Comparison of ENCODE assay signal across 8 cellular contexts in the genomic region with DNA sequence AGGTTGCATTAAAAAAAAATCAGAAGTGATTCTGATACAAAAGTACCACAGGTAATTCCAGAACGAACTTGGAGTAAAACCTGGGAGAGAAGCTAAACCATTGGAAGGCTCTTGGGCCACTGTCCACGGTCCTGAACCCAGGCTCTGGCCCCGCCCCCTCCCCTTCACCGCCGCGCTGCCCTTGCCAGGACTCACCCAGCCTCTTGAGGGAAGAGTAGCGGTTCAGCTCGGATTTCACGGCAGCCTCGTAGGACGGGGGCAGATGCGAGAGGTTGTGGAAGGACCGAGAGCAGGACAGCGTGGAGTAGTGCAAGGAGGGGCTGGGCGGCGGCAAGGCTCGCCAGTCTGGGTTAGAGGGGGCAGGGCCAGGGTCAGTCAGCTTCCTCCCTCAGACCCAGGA. TPM values are rescaled to one million over a fixed set of nuclear protein-coding genes. Genes with fewer than 3 reads are reported as not detected.
DNase-seq lines count a peak whose midpoint lies in the region; ATAC-seq and TF ChIP-seq lines count a peak whose summit lies in the region.

No MANE protein-coding gene starts in this region.

- TF ChIP-seq CTCF in H9 (conservative IDR thresholded peaks at IDR 0.05) (0 out of 3 replicates have a peak, but pooled peaks have one; percentile 10), mucosa of descending colon (IDR thresholded peaks at IDR 0.05) (no peak)

- no peak overlapping the region for H2BK15ac ChIP-seq in H9 (ENCODE audit: low read depth, low read length)

- H3K56ac ChIP-seq in H9 (ENCODE audit: insufficient read length, low read depth, low read length): no peak overlapping the region

- peaks cover 16% of the 10 kb centered on the region for H3K23me2 ChIP-seq in H9 (ENCODE audit: insufficient read length, low read depth, low read length, poor library complexity, severe bottlenecking)

- no peak overlapping the region for H3K4me3 ChIP-seq in mucosa of descending colon
- no peak overlapping the region for H3K4me3 ChIP-seq in effector memory CD4-positive, alpha-beta T cell (ENCODE audit: insufficient read depth, low read depth, low read length, poor library complexity, severe bottlenecking)

- no peak overlapping the region for H3K9ac ChIP-seq in H9 (ENCODE audit: extremely low read depth, insufficient read length, low read length)

- in situ Hi-C loops in T47D (cut with HindIII; ENCODE audit: low pct_unique_long_range_greater_than_20kb, low sequenced_read_pairs): no loop called here

- H3K27me3 ChIP-seq in H9 (ENCODE audit: insufficient read depth, low read length): peaks cover 5% of the 10 kb centered on the region; the same call in 1 of the 2 replicates
- peaks cover 58% of the 10 kb centered on the region for H3K27me3 ChIP-seq in effector memory CD4-positive, alpha-beta T cell (replicated peaks; ENCODE audit: control insufficient read depth, insufficient read depth, low read length, poor library complexity, severe bottlenecking)

- no peak overlapping the region for H2AFZ ChIP-seq in H9 (ENCODE audit: low read length)

- H3K4ac ChIP-seq in H9 (ENCODE audit: low read depth, low read length): no peak overlapping the region

- H3K14ac ChIP-seq in H9 (ENCODE audit: insufficient read depth, low read length): no peak overlapping the region

- no peaks in the 10 kb centered on the region for H4K20me1 ChIP-seq in H9 (ENCODE audit: control insufficient read depth, insufficient read depth, insufficient read length)

- H3K4me1 Mint-ChIP-seq in H9: peaks cover 11 to 19% of the 10 kb centered on the region in 2 experiments

- H2BK5ac ChIP-seq in H9 (ENCODE audit: insufficient read length, low read length): no peak overlapping the region

- no peak overlapping the region for H2BK120ac ChIP-seq in H9 (ENCODE audit: low read depth, low read length, poor library complexity, severe bottlenecking)

- H2AK5ac ChIP-seq in H9 (ENCODE audit: insufficient read length, low read length): no peak overlapping the region

- H3K23ac ChIP-seq in H9 (ENCODE audit: insufficient read length, low read depth, low read length): no peak overlapping the region

- H2BK20ac ChIP-seq in H9 (ENCODE audit: low read depth, low read length, poor library complexity, severe bottlenecking): no peak overlapping the region

- no peak overlapping the region for H4K5ac ChIP-seq in H9 (ENCODE audit: insufficient read length, low read depth, low read length)

- peaks cover 54% of the 10 kb centered on the region for H3K27me3 Mint-ChIP-seq in H9 (ENCODE audit: low read depth)

- H3K27ac ChIP-seq in H9 (ENCODE audit: insufficient read length, low read depth, low read length): no peak overlapping the region
- H3K27ac ChIP-seq in effector memory CD4-positive, alpha-beta T cell (ENCODE audit: insufficient read depth, low read length, poor library complexity, severe bottlenecking): no peak overlapping the region

- H3K9me3 Mint-ChIP-seq in H9: peaks cover 0 to 5% of the 10 kb centered on the region in 2 experiments; a peak in 1 of 5 replicates

- no peak overlapping the region for H4K91ac ChIP-seq in H9 (ENCODE audit: insufficient read length, low read depth, low read length)

- H3K4me1 ChIP-seq in H9 (ENCODE audit: insufficient read depth, low read length): 0 out of 2 replicates have a peak, but pooled peaks cover 2% of the 10 kb centered on the region
- peaks cover 6% of the 10 kb centered on the region for H3K4me1 ChIP-seq in mucosa of descending colon (ENCODE audit: low read depth)
- H3K4me1 ChIP-seq in effector memory CD4-positive, alpha-beta T cell (ENCODE audit: control insufficient read depth, insufficient read depth, low read length, poor library complexity, severe bottlenecking): peaks cover 20% of the 10 kb centered on the region

- H3K27ac Mint-ChIP-seq in H9: no peak overlapping the region

- ATAC-seq in mucosa of descending colon: peak; percentile 76
- no peak for ATAC-seq in GM21529 (IDR thresholded peaks at IDR 0.05; ENCODE audit: unreplicated experiment)
- ATAC-seq in GM21717 (IDR thresholded peaks at IDR 0.05; ENCODE audit: unreplicated experiment): no peak

- H3K4me2 ChIP-seq in H9 (ENCODE audit: insufficient read depth, insufficient read length, low read length): no peak overlapping the region

- no peak overlapping the region for H3T11ph ChIP-seq in H9 (ENCODE audit: low read length)

- H3K79me1 ChIP-seq in H9 (ENCODE audit: insufficient read depth, low read depth, low read length, poor library complexity, severe bottlenecking): no peaks in the 10 kb centered on the region

- no CpG with 5 or more reads among the region's 17 CpGs for WGBS in H9 (ENCODE audit: extremely low coverage, insufficient read length, low lambda C conversion rate)

- H4K8ac ChIP-seq in H9 (replicated peaks; ENCODE audit: insufficient read length, low read depth, low read length): no peak overlapping the region

- intact Hi-C loops in mucosa of descending colon (cut with DNase I, micrococcal nuclease): no loop called here

- DNase-seq in H9: peak; percentile 88
- DNase-seq in NCI-H2196 (lab: John Stamatoyannopoulos, UW; ENCODE audit: unreplicated experiment): peak; percentile 70
- peak; percentile 89 to 90 for DNase-seq in T47D (ENCODE audit: low read depth in 1 of 2, low spot score in 1 of 2)
- peak in 2 of 3 donors; percentile 67 to 74 for DNase-seq in mucosa of descending colon
- DNase-seq in effector memory CD4-positive, alpha-beta T cell: no peak
- no peak for DNase-seq in NCI-H69 (lab: John Stamatoyannopoulos, UW)

- no peaks in the 10 kb centered on the region for H3K36me3 ChIP-seq in mucosa of descending colon (ENCODE audit: low read depth)
- no peaks in the 10 kb centered on the region for H3K36me3 ChIP-seq in effector memory CD4-positive, alpha-beta T cell (ENCODE audit: control insufficient read depth, insufficient read depth, low read length)

- H3K36me3 Mint-ChIP-seq in H9 (ENCODE audit: insufficient read depth in 1 of 3, low read depth in 3 of 3): no peaks in the 10 kb centered on the region

- no peak overlapping the region for H2BK12ac ChIP-seq in H9 (ENCODE audit: insufficient read length, low read depth, low read length)

- H3K9me3 ChIP-seq in H9 (ENCODE audit: control insufficient read depth, low read depth, low read length): no peaks in the 10 kb centered on the region
- no peaks in the 10 kb centered on the region for H3K9me3 ChIP-seq in mucosa of descending colon
- no peaks in the 10 kb centered on the region for H3K9me3 ChIP-seq in effector memory CD4-positive, alpha-beta T cell (ENCODE audit: control insufficient read depth, low read length)

- H3K18ac ChIP-seq in H9 (ENCODE audit: insufficient read length, low read depth, low read length): no peak overlapping the region

- H3K4me3 Mint-ChIP-seq in H9: no peak overlapping the region

- H3K79me2 ChIP-seq in H9 (ENCODE audit: insufficient read depth, low read length): no peaks in the 10 kb centered on the region

RNA-seq across cellular contexts. Expression of a gene that starts 5.7 kb away (rescaled TPM):
- 0.31 TPM in 2 replicates for total RNA-seq in H9 (2021)
- under 1 TPM in 1 of 3 donors, not detected in 2; 0.35 TPM for total RNA-seq in mucosa of descending colon

RNA-seq across cellular contexts. Expression of a gene that starts 24.0 kb away (rescaled TPM):
- total RNA-seq in H9 (2021) (68.2 and 72.2 TPM in 2 replicates), mucosa of descending colon (10 to 100 TPM; 65.8 to 88.4 (median 86.9) TPM)

RNA-seq across cellular contexts. Expression of a gene that starts 27.1 kb away (rescaled TPM):
- total RNA-seq in H9 (2021) (1.2 and 2.1 TPM in 2 replicates), mucosa of descending colon (not detected)

RNA-seq across cellular contexts. Expression of a gene that starts 29.8 kb away (rescaled TPM):
- total RNA-seq in H9 (2021): 391 and 393 TPM in 2 replicates
- 10 to 100 TPM; 14.0 to 41.6 (median 23.0) TPM for total RNA-seq in mucosa of descending colon

RNA-seq across cellular contexts. Expression of a gene that starts 39.0 kb away (rescaled TPM):
- 16.5 and 16.6 TPM in 2 replicates for total RNA-seq in H9 (2021)
- total RNA-seq in mucosa of descending colon: 10 to 100 TPM in 1 of 3 donors, 1 to 10 TPM in 2; 6.8 to 11.1 (median 7.9) TPM

Comparison
In these comparisons a context has a peak if more than half of its experiments do, and no peak if none do; other contexts are left out.
1. DNase-seq: peak in H9 (single experiment), NCI-H2196 (single experiment), T47D (2 of 2) and mucosa of descending colon (2 of 3); none in effector memory CD4-positive, alpha-beta T cell (0 of 3) and NCI-H69 (single experiment).